ENCODE assay signal across 11 cellular contexts in the genomic region with DNA sequence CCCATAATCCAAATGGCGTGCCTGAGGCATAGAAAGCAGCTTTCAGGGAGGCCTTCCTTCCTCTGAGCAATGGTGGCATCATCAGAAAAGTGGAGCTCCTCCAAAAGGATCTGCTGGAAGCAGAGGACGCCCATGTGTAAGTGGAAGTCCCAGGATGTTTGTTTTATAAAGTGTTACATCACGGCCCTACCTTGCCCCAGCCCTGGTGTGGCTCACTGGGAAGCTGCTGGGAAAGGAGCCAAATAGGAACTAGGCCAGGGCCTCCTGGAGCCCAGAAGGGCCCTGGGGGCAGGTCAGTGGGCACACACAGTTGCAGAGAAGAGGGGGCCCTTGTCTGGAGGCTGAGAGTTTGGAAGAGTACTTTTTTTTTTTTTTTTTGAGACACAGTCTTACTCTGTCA. TPM values are rescaled to one million over a fixed set of nuclear protein-coding genes. Genes with fewer than 3 reads are reported as not detected.
DNase-seq lines count a peak whose midpoint lies in the region; ATAC-seq and TF ChIP-seq lines count a peak whose summit lies in the region.
"Had no signal": no experiment of that assay in that cellular context is flagged by ENCODE, and none has a peak within 500 bp of the region (broad histone marks: within the 10 kb centered on the region; RNA-seq: fewer than 3 reads in every experiment).

No MANE protein-coding gene starts in this region.

- intact Hi-C loops in PC-9 (cut with micrococcal nuclease; ENCODE audit: unreplicated experiment) = loop anchor here (1.0 to 2.0 kb wide), 2 partner anchors 40 to 95 kb away; no protein-coding TSS in a partner anchor
- intact Hi-C loops in upper lobe of right lung (cut with DNase I) = no loop called here

- 60 to 62% methylated on average over 3 of the region's 3 CpGs for WGBS in tibial nerve, 2 donors

- BruUV-seq in PC-9 (replicated peaks; lab: Mats Ljungman, UMichigan) = no TSS peak

- no peaks in the 10 kb centered on the region for H3K9me2 ChIP-seq in PC-9 (ENCODE audit: insufficient read depth)

- peaks cover 3% of the 10 kb centered on the region for H3K79me2 ChIP-seq in PC-9 (ENCODE audit: low read depth)

- ATAC-seq in upper lobe of right lung = peak; percentile 23
- no peak for ATAC-seq in stimulated activated naive CD8-positive, alpha-beta T cell treated with anti-CD3 and anti-CD28 coated beads, Interleukin-15, Interleukin-2, amounts not matched to agents 100 U/mL and 50 U/mL, for 24 hours
- no peak for ATAC-seq in GM19452 (IDR thresholded peaks at IDR 0.05; ENCODE audit: unreplicated experiment)
- ATAC-seq: K562 had no signal

- no peak for TF ChIP-seq POLR2A in tibial nerve (IDR thresholded peaks at IDR 0.05)

- H3K36me3 ChIP-seq in PC-9 (ENCODE audit: low read depth) (no peaks in the 10 kb centered on the region), upper lobe of right lung (no peaks in the 10 kb centered on the region), tibial nerve (peaks cover 0 to 12% (median 0%) of the 10 kb centered on the region in 3 donors)

- H3K4me1 ChIP-seq in PC-9 (replicated peaks; ENCODE audit: insufficient read depth) (peaks cover 37% of the 10 kb centered on the region), upper lobe of right lung (peaks cover 19% of the 10 kb centered on the region), tibial nerve (peaks cover 0 to 17% (median 7%) of the 10 kb centered on the region in 4 donors)

- no peak overlapping the region for H2AFZ ChIP-seq in PC-9

- CTCF ChIA-PET in PC-9 (lab: Charles Lee) = interaction anchor here (0.7 to 1.0 kb wide), 2 partner anchors 17 to 321 kb away, joined by 3 read pairs; no protein-coding TSS in a partner anchor

- TF ChIP-seq EP300 in tibial nerve (IDR thresholded peaks at IDR 0.05) = no peak

- H3K27ac ChIP-seq in PC-9 (peak overlapping the region; percentile 66), upper lobe of right lung (peak overlapping the region; percentile 53), tibial nerve (no peak overlapping the region)

- H3K9me3 ChIP-seq in PC-9 (ENCODE audit: insufficient read depth, low read depth) (no peaks in the 10 kb centered on the region), upper lobe of right lung (no peaks in the 10 kb centered on the region), tibial nerve (no peaks in the 10 kb centered on the region)

- H3K4me2 ChIP-seq in PC-9 = peak overlapping the region; percentile 17

- no peak for TF ChIP-seq CTCF in PC-9 (conservative IDR thresholded peaks at IDR 0.05)
- TF ChIP-seq CTCF in fibroblast of mammary gland (conservative IDR thresholded peaks at IDR 0.05; ENCODE audit: control insufficient read depth, insufficient read depth, low read depth, low read length) = no peak
- no peak for TF ChIP-seq CTCF in upper lobe of right lung (IDR thresholded peaks at IDR 0.05)
- TF ChIP-seq CTCF in tibial nerve (IDR thresholded peaks at IDR 0.05) = no peak

- H3F3A ChIP-seq in PC-9 (ENCODE audit: insufficient read depth, low read depth) = peaks cover 34% of the 10 kb centered on the region

- H4K20me1 ChIP-seq in PC-9 (ENCODE audit: insufficient read depth) = no peaks in the 10 kb centered on the region

- POLR2A ChIA-PET in PC-9 (lab: Charles Lee; ENCODE audit: unreplicated experiment) = interaction anchor here (0.6 kb wide), 1 partner anchor 976 kb away, joined by 3 read pairs; no protein-coding TSS in a partner anchor

- no peak overlapping the region for H3K4me3 ChIP-seq in PC-9
- no peak overlapping the region for H3K4me3 ChIP-seq in fibroblast of mammary gland (ENCODE audit: control insufficient read depth, low read depth, low read length)
- H3K4me3 ChIP-seq in upper lobe of right lung = no peak overlapping the region
- H3K4me3 ChIP-seq in tibial nerve = no peak overlapping the region
- H3K4me3 ChIP-seq: K562 had no signal

- no peaks in the 10 kb centered on the region for H3K27me3 ChIP-seq in PC-9 (ENCODE audit: insufficient read depth, low read depth)
- no peaks in the 10 kb centered on the region for H3K27me3 ChIP-seq in upper lobe of right lung
- no peaks in the 10 kb centered on the region for H3K27me3 ChIP-seq in tibial nerve

- DNase-seq in NCI-H146 (lab: John Stamatoyannopoulos, UW) (peak; percentile 49), NCI-H146 treated with DMSO at 0.1 percent for 48 hours (lab: John Stamatoyannopoulos, UW; ENCODE audit: unreplicated experiment) (no peak), PC-9 (peak; percentile 90 to 96), fibroblast of mammary gland (ENCODE audit: low read depth) (peak; percentile 88), upper lobe of right lung (peak; percentile 84), tibial nerve (ENCODE audit: low spot score in 2 of 2) (no peak)
- no peak for DNase-seq in stimulated activated naive CD8-positive, alpha-beta T cell treated with anti-CD3 and anti-CD28 coated beads, Interleukin-15, Interleukin-2, amounts not matched to agents 100 U/mL and 50 U/mL, for 24 hours
- DNase-seq: activated CD4-positive, CD25-positive, alpha-beta regulatory T cell treated with anti-CD3 and anti-CD28 coated beads, Interleukin-2, amount 50 U/mL, for 72 hours; occipital lobe had no signal

RNA-seq across cellular contexts. Expression of a gene that starts 4.2 kb away (rescaled TPM):
- 39.9 and 40.5 TPM in 2 replicates for total RNA-seq in PC-9 (2021)
- 50.9 TPM for total RNA-seq in upper lobe of right lung
- 100 to 1,000 TPM in 2 of 4 donors, 10 to 100 TPM in 2; 70.1 to 158 (median 94.8) TPM for total RNA-seq in tibial nerve

Comparison
In these comparisons a context has a peak if more than half of its experiments do, and no peak if none do; other contexts are left out.
1. DNase-seq: peak in NCI-H146 (single experiment), PC-9 (2 of 2), fibroblast of mammary gland (single experiment) and upper lobe of right lung (single experiment); none in NCI-H146 treated with DMSO at 0.1 percent for 48 hours (single experiment), tibial nerve (0 of 2) and stimulated activated naive CD8-positive, alpha-beta T cell treated with anti-CD3 and anti-CD28 coated beads, Interleukin-15, Interleukin-2, amounts not matched to agents 100 U/mL and 50 U/mL, for 24 hours (single experiment).
2. H3K27ac ChIP-seq: peak in PC-9 (single experiment) and upper lobe of right lung (single experiment); none in tibial nerve (0 of 4).